In the genomic region with DNA sequence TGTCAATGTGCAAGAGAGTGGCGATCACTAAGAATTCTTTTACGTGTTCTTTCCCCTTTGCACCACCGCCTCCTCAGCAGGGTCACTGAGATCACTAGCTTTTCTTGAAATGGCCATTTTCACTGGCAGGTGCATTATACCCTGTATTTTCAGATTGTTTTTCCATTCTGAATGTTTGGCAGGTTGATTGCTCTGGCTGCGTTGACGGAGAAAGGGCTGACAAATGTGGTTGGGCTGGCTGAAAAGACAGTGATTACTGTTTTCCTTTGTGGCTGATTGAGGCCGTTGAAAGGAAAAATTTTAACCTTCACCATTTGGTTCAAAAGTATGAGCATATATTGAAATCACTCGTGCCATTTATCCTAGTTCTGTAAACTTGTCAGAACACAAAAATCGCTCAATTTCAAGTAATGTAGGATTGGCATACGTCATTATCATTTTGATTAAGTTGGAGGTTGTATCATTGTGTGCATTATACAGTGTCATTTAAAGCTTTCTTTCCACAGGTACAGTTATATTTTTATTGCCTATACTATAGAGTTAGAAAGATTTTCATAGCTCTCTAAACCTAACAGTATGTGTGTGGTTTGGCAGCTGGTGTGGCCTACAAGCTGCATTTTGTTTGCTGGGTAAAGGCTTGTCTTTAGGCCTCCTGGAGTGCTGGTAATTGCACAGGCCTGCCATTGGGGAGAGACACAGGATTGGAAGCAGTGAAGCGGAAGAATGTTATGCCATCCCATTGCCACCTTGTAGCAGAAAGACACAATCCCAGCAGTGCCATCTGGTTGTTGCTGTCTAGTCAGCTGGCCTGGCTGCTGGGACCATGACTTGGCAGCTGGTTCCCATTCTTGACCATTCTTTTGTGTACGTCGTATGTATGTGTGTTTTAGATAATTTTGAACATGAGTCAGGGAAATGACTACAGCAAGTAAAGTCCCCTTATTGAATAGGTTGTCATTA, we compare ENCODE assay signal across 11 cellular contexts. TPM values are rescaled to one million over a fixed set of nuclear protein-coding genes. Genes with fewer than 3 reads are reported as not detected.
DNase-seq lines count a peak whose midpoint lies in the region; ATAC-seq and TF ChIP-seq lines count a peak whose summit lies in the region.
"Had no signal": no experiment of that assay in that cellular context is flagged by ENCODE, and none has a peak within 500 bp of the region (broad histone marks: within the 10 kb centered on the region; RNA-seq: fewer than 3 reads in every experiment).

No MANE protein-coding gene starts in this region.

- WGBS in IMR-90 (ENCODE audit: extremely low coverage in 2 of 2, insufficient read length in 1 of 2), 2 experiments: no CpG with 5 or more reads among the region's 12 CpGs
- 87 to 93% methylated on average over 10 to 12 of the region's 12 CpGs for WGBS in endodermal cell (ENCODE audit: insufficient coverage in 1 of 2, insufficient read length in 1 of 2), 2 experiments
- 86% methylated on average over 12 of the region's 12 CpGs for WGBS in right cardiac atrium
- WGBS in tibial nerve, 2 donors: 58 to 61% methylated on average over 12 of the region's 12 CpGs

- no peak overlapping the region for H3K4me3 Mint-ChIP-seq in endodermal cell
- H3K4me3 Mint-ChIP-seq: immature natural killer cell had no signal

- no peak overlapping the region for H2BK120ac ChIP-seq in IMR-90 (ENCODE audit: low read depth, low read length)

- TF ChIP-seq CTCF in IMR-90 (conservative IDR thresholded peaks at IDR 0.05; ENCODE audit: low read depth, low read length): 0 out of 2 replicates have a peak, but pooled peaks have one; percentile 20
- peak; percentile 59 for TF ChIP-seq CTCF in endodermal cell (conservative IDR thresholded peaks at IDR 0.05)
- TF ChIP-seq CTCF in tibial nerve (IDR thresholded peaks at IDR 0.05): no peak

- no peak overlapping the region for H2AFZ ChIP-seq in IMR-90 (replicated peaks; ENCODE audit: low read length, poor library complexity)

- peaks cover 7% of the 10 kb centered on the region; the same call in 1 of the 2 replicates for H3K9me1 ChIP-seq in IMR-90 (ENCODE audit: insufficient read depth, low read length)

- H3K9me3 ChIP-seq in IMR-90 (ENCODE audit: control insufficient read depth, insufficient read depth, low read length) (no peaks in the 10 kb centered on the region), endodermal cell (ENCODE audit: control insufficient read depth, low read length) (no peaks in the 10 kb centered on the region), right cardiac atrium (ENCODE audit: control insufficient read depth, low read length) (no peaks in the 10 kb centered on the region), tibial nerve (no peaks in the 10 kb centered on the region)

- no peak overlapping the region for H4K91ac ChIP-seq in IMR-90 (ENCODE audit: insufficient read depth, low read depth, low read length)

- H2BK5ac ChIP-seq in IMR-90 (ENCODE audit: low read depth, low read length, poor library complexity, severe bottlenecking): peak overlapping the region; percentile 3

- H3K4me3 ChIP-seq in IMR-90 (ENCODE audit: insufficient read depth, low read depth, low read length): no peak overlapping the region
- H3K4me3 ChIP-seq in endodermal cell (ENCODE audit: low read length): no peak overlapping the region
- H3K4me3 ChIP-seq in right cardiac atrium (ENCODE audit: low read length): no peak overlapping the region
- H3K4me3 ChIP-seq in tibial nerve: no peak overlapping the region

- H4K20me1 ChIP-seq in IMR-90 (ENCODE audit: insufficient read depth, low read length): peaks cover 3% of the 10 kb centered on the region; the same call in 1 of the 2 replicates

- no peak overlapping the region for H2BK20ac ChIP-seq in IMR-90 (ENCODE audit: low read depth, low read length)

- no peak overlapping the region for H3K27ac Mint-ChIP-seq in endodermal cell
- H3K27ac Mint-ChIP-seq: activated naive CD4-positive, alpha-beta T cell treated with anti-CD3 and anti-CD28 coated beads, Interleukin-2, amount 50 U/mL, for 72 hours had no signal

- POLR2A ChIA-PET in IMR-90 (lab: Charles Lee; ENCODE audit: unreplicated experiment): interaction anchor here (0.6 kb wide), 1 partner anchor 405 kb away, joined by 3 read pairs; no protein-coding TSS in a partner anchor

- peak overlapping the region; percentile 3; the same call in 1 of the 2 replicates for H3K27ac ChIP-seq in IMR-90 (ENCODE audit: insufficient read depth, low read length)
- H3K27ac ChIP-seq in endodermal cell (ENCODE audit: low read depth, low read length): peak overlapping the region; percentile 34
- no peak overlapping the region for H3K27ac ChIP-seq in right cardiac atrium (ENCODE audit: low read length)
- no peak overlapping the region for H3K27ac ChIP-seq in tibial nerve

- ATAC-seq in IMR-90 (ENCODE audit: low read depth) (peak; percentile 81), right cardiac atrium (no peak), HG02885 (IDR thresholded peaks at IDR 0.05; ENCODE audit: poor library complexity, unreplicated experiment) (no peak)
- ATAC-seq: activated naive CD4-positive, alpha-beta T cell treated with anti-CD3 and anti-CD28 coated beads, Interleukin-2, amount 50 U/mL, for 72 hours had no signal

- no peak; the same call in 1 of the 2 replicates for TF ChIP-seq RAD21 in IMR-90 (IDR thresholded peaks at IDR 0.05; ENCODE audit: low read length)

- H3K4ac ChIP-seq in IMR-90 (ENCODE audit: low read depth, low read length): peak overlapping the region; percentile 28; the same call in 1 of the 2 replicates

- no peak overlapping the region for H3K56ac ChIP-seq in IMR-90 (ENCODE audit: extremely low read depth, insufficient read depth, low read length)

- intact Hi-C loops in IMR-90 (cut with micrococcal nuclease) (no loop called here), posterior cingulate gyrus (cut with DNase I) (no loop called here), right cardiac atrium (cut with DNase I) (no loop called here)

- BruUV-seq in IMR-90 (replicated peaks; lab: Mats Ljungman, UMichigan): no TSS peak

- H3K27me3 Mint-ChIP-seq in endodermal cell (ENCODE audit: insufficient read depth): no peaks in the 10 kb centered on the region

- CTCF ChIA-PET in IMR-90 (lab: Yijun Ruan, JAX): interaction anchor here (0.9 to 1.8 kb wide), 4 partner anchors 17 to 403 kb away, joined by 3 to 5 read pairs (median 4); no protein-coding TSS in a partner anchor

- H3K18ac ChIP-seq in IMR-90 (ENCODE audit: low read depth, low read length): no peak overlapping the region

- DNase-seq in IMR-90 (peak; percentile 79), NCI-H524 (lab: John Stamatoyannopoulos, UW) (peak; percentile 96 to 98), endodermal cell (peak; percentile 68), posterior cingulate gyrus (peak in 6 of 10 donors; percentile 10 to 82 (median 18)), right cardiac atrium (no peak), germinal center (ENCODE audit: low spot score) (no peak), tibial nerve (ENCODE audit: low spot score in 2 of 2) (no peak)
- DNase-seq: immature natural killer cell; stimulated activated CD4-positive, alpha-beta T cell treated with anti-CD3 and anti-CD28 coated beads, Interleukin-4, amount 100 ng/mL, for 24 hours had no signal

- peaks cover 29% of the 10 kb centered on the region for H3K36me3 Mint-ChIP-seq in endodermal cell (ENCODE audit: low read depth)

- TF ChIP-seq EP300 in tibial nerve (IDR thresholded peaks at IDR 0.05): no peak

- peaks cover 11% of the 10 kb centered on the region for H3K4me1 Mint-ChIP-seq in endodermal cell

- no peak overlapping the region; a peak in 1 of 4 replicates for H4K8ac ChIP-seq in IMR-90 (ENCODE audit: low read depth in 2 of 2, low read length in 2 of 2)

- in situ Hi-C loops in IMR-90 (cut with MboI; ENCODE audit: low sequenced_read_pairs): loop anchor here (25.0 kb wide), 1 partner anchor 738 kb away; no protein-coding TSS in a partner anchor

- no peak overlapping the region; the same call in 1 of the 2 replicates for H3K14ac ChIP-seq in IMR-90 (replicated peaks; ENCODE audit: low read depth, low read length)

- dilution Hi-C loops in IMR-90 (cut with HindIII; ENCODE audit: low sequenced_read_pairs, unreplicated experiment): no loop called here

- H3K79me1 ChIP-seq in IMR-90 (ENCODE audit: low read depth in 1 of 2, low read length in 2 of 2): peaks cover 9 to 22% of the 10 kb centered on the region in 2 experiments; a peak in 3 of 4 replicates

- TF ChIP-seq POLR2A in IMR-90 (IDR thresholded peaks at IDR 0.05; ENCODE audit: low read depth, low read length) (no peak), tibial nerve (IDR thresholded peaks at IDR 0.05) (no peak)

- peaks cover 6% of the 10 kb centered on the region; the same call in 1 of the 2 replicates for H3K4me1 ChIP-seq in IMR-90 (ENCODE audit: control insufficient read depth, insufficient read depth, low read length)
- H3K4me1 ChIP-seq in endodermal cell (ENCODE audit: control insufficient read depth, insufficient read depth, low read length): no peaks in the 10 kb centered on the region
- H3K4me1 ChIP-seq in right cardiac atrium (ENCODE audit: control insufficient read depth, insufficient read depth, low read length): no peaks in the 10 kb centered on the region
- H3K4me1 ChIP-seq in tibial nerve: peaks cover 0 to 17% (median 0%) of the 10 kb centered on the region in 4 donors

- H4K5ac ChIP-seq in IMR-90 (ENCODE audit: low read depth, low read length): no peak overlapping the region

- H3K27me3 ChIP-seq in IMR-90 (ENCODE audit: control insufficient read depth, insufficient read depth, low read length): no peaks in the 10 kb centered on the region
- H3K27me3 ChIP-seq in endodermal cell (ENCODE audit: control insufficient read depth, insufficient read depth, low read length, poor library complexity, severe bottlenecking): no peaks in the 10 kb centered on the region
- H3K27me3 ChIP-seq in right cardiac atrium (ENCODE audit: control insufficient read depth, insufficient read depth): no peaks in the 10 kb centered on the region
- no peaks in the 10 kb centered on the region for H3K27me3 ChIP-seq in tibial nerve

- no peak overlapping the region; the same call in 1 of the 2 replicates for H3K4me2 ChIP-seq in IMR-90 (ENCODE audit: low read depth, low read length)

- no peak overlapping the region for H3K9ac ChIP-seq in IMR-90 (ENCODE audit: low read depth, low read length)
- no peak overlapping the region for H3K9ac ChIP-seq in endodermal cell (ENCODE audit: extremely low read depth, low read length, poor library complexity, severe bottlenecking)

- peak overlapping the region; percentile 37; the same call in 1 of the 2 replicates for H3K23ac ChIP-seq in IMR-90 (ENCODE audit: low read depth, low read length)

- H3K36me3 ChIP-seq in IMR-90 (ENCODE audit: control insufficient read depth, insufficient read depth, low read length) (peaks cover 13% of the 10 kb centered on the region), endodermal cell (ENCODE audit: control insufficient read depth, insufficient read depth, low read length) (peaks cover 58% of the 10 kb centered on the region), tibial nerve (peaks cover 0 to 44% (median 0%) of the 10 kb centered on the region in 3 donors)

- no peak overlapping the region for H2BK15ac ChIP-seq in IMR-90 (ENCODE audit: low read depth, low read length)

- H2AK5ac ChIP-seq in IMR-90 (ENCODE audit: low read depth, low read length): 0 out of 2 replicates have a peak overlapping the region, but pooled peaks have one; percentile 6

- H3K9me3 Mint-ChIP-seq in endodermal cell: no peaks in the 10 kb centered on the region
- H3K9me3 Mint-ChIP-seq: activated naive CD4-positive, alpha-beta T cell treated with anti-CD3 and anti-CD28 coated beads, Interleukin-2, amount 50 U/mL, for 72 hours; immature natural killer cell had no signal

- H2AK9ac ChIP-seq in IMR-90 (replicated peaks; ENCODE audit: low read depth, low read length, poor library complexity): peak overlapping the region; percentile 34

RNA-seq across cellular contexts. Expression of gene DYNC1I2, which starts 36.7 kb away (rescaled TPM):
- total RNA-seq in IMR-90 (2012; rRNA removed) (114 and 140 TPM in 2 replicates), endodermal cell (10 to 100 TPM; 98.5 to 99.4 TPM), right cardiac atrium (10 to 100 TPM; 60.0 to 66.3 (median 62.4) TPM), tibial nerve (100 to 1,000 TPM in 3 of 4 donors, 10 to 100 TPM in 1; 99.6 to 116 (median 113) TPM)
- polyA plus RNA-seq in IMR-90 (2012; rRNA removed) (95.5 and 110 TPM in 2 replicates), right cardiac atrium (58.8 TPM)
- 28.9 and 45.4 TPM in 2 replicates for polyA plus RNA-seq in IMR-90 (2012; cell fraction: cytosol; rRNA removed)
- 9.3 and 66.4 TPM in 2 replicates for polyA plus RNA-seq in IMR-90 (2012; cell fraction: nucleus; rRNA removed; ENCODE audit: low replicate concordance)
- 149 TPM for polyA plus RNA-seq in endodermal cell (2013, experiment 1 of 2)
- 141 TPM for polyA plus RNA-seq in endodermal cell (2013, experiment 2 of 2)

Comparison
In these comparisons a context has a peak if more than half of its experiments do, and no peak if none do; other contexts are left out.
1. DNase-seq: peak in IMR-90 (single experiment), NCI-H524 (2 of 2), endodermal cell (single experiment) and posterior cingulate gyrus (6 of 10); none in right cardiac atrium (0 of 3), germinal center (single experiment) and tibial nerve (0 of 2).
2. H3K27ac ChIP-seq: peak in IMR-90 (single experiment) and endodermal cell (single experiment); none in right cardiac atrium (single experiment) and tibial nerve (0 of 4).
3. CTCF ChIP-seq: peak in IMR-90 (single experiment) and endodermal cell (single experiment); none in tibial nerve (0 of 5).